Comparison of ENCODE assay signal across 34 cellular contexts in the genomic region with DNA sequence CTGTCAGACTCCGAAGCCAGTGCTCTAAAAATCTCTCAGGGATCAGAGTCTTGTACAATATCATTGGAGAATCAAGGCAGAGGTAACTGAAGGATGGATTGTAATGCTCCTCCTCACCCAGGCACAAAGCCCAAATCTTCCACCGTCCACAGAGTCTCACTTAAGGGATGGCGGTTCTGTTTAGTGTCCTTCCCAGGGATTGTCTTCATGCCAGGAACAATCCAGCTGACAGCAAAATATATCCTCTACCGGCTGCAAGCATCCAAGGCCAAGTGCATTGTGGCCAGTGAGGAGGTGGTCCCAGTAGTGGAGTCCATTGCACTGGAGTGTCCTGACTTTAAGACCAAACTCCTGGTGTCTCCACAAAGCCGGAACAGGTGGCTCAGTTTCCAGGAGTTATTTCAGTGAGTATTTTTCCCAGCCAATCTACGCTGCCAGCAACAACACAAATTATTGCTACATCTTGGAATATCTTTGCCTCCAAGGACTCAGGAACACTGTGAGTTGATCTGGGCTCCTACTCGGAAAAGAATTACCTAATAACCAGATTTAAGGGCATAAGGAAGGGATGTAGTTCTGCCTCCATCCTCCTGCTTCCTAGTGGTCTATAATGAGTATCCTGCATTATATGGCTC. TPM values are rescaled to one million over a fixed set of nuclear protein-coding genes. Genes with fewer than 3 reads are reported as not detected.
"Had no signal": no experiment of that assay in that cellular context is flagged by ENCODE, and none has a peak within 500 bp of the region (broad histone marks: within the 10 kb centered on the region; RNA-seq: fewer than 3 reads in every experiment).

No MANE protein-coding gene starts in this region.

- DNase-seq: activated CD4-positive, alpha-beta memory T cell treated with anti-CD3 and anti-CD28 coated beads, Interleukin-2, amount 10 ng/mL, durations not matched to agents 7 days and 5 days; activated CD4-positive, alpha-beta T cell treated with anti-CD3 and anti-CD28 coated beads for 1 hour; activated CD4-positive, alpha-beta T cell treated with anti-CD3 and anti-CD28 coated beads for 48 hours; activated CD4-positive, CD25-positive, alpha-beta regulatory T cell; activated CD8-positive, alpha-beta memory T cell treated with anti-CD3 and anti-CD28 coated beads for 24 hours; activated CD8-positive, alpha-beta memory T cell treated with anti-CD3 and anti-CD28 coated beads, Interleukin-2, amount 10 ng/mL, durations not matched to agents 7 days and 5 days; activated CD8-positive, alpha-beta memory T cell treated with anti-CD3 and anti-CD28 coated beads, Interleukin-2, amount 50 U/mL, for 48 hours; activated effector memory CD4-positive, alpha-beta T cell treated with Interleukin-2 at 50 U/mL for 16 hours; activated naive CD4-positive, alpha-beta T cell treated with anti-CD3 and anti-CD28 coated beads, Interleukin-2, amount 10 ng/mL, durations not matched to agents 7 days and 5 days; activated naive CD8-positive, alpha-beta T cell treated with anti-CD3 and anti-CD28 coated beads, Interleukin-2, amount 50 U/mL, for 24 hours; activated T-cell treated with anti-CD3 and anti-CD28 coated beads, Interleukin-2, amount 50 U/mL, for 48 hours; aorta; Karpas-422; KBM-7; NCI-H1048; NCI-H1105 treated with DMSO at 0.1 percent for 48 hours; NCI-H1436; NCI-H1694; NCI-H1930; NCI-H2081 treated with DMSO at 0.1 percent for 48 hours; NCI-H226; NCI-H446 treated with DMSO at 0.1 percent for 48 hours; NCI-H524; NCI-H69; PC-3; Peyer's patch; RPMI8226; SW 1271; T-helper 1 cell; T-helper 2 cell; T-helper 9 cell had no signal

- H3K4me3 ChIP-seq: cardiac muscle cell, Peyer's patch had no signal

- H3K27ac ChIP-seq: cardiac muscle cell, VCaP had no signal

- H3K36me3 ChIP-seq: cardiac muscle cell, Peyer's patch had no signal

- H3K27me3 ChIP-seq: cardiac muscle cell, Peyer's patch had no signal

- H3K9me3 ChIP-seq: Peyer's patch had no signal

- ATAC-seq: activated CD8-positive, alpha-beta memory T cell treated with anti-CD3 and anti-CD28 coated beads, Interleukin-2, amount 10 ng/mL, durations not matched to agents 7 days and 5 days; activated naive CD8-positive, alpha-beta T cell treated with anti-CD3 and anti-CD28 coated beads, Interleukin-2, amount 50 U/mL, for 24 hours; PC-3 had no signal

- H3K4me1 ChIP-seq: Peyer's patch had no signal

RNA-seq across cellular contexts. Expression of a gene that starts 13.9 kb away (rescaled TPM):
- total RNA-seq: activated CD4-positive, alpha-beta memory T cell treated with anti-CD3 and anti-CD28 coated beads, Interleukin-2, amount 10 ng/mL, durations not matched to agents 7 days and 5 days; activated CD8-positive, alpha-beta memory T cell treated with anti-CD3 and anti-CD28 coated beads, Interleukin-2, amount 10 ng/mL, durations not matched to agents 7 days and 5 days; cardiac muscle cell; MCF 10A; PC-3; Peyer's patch had no signal
- polyA plus RNA-seq: cardiac muscle cell had no signal
